ENCODE assay signal across 27 cellular contexts in the genomic region with DNA sequence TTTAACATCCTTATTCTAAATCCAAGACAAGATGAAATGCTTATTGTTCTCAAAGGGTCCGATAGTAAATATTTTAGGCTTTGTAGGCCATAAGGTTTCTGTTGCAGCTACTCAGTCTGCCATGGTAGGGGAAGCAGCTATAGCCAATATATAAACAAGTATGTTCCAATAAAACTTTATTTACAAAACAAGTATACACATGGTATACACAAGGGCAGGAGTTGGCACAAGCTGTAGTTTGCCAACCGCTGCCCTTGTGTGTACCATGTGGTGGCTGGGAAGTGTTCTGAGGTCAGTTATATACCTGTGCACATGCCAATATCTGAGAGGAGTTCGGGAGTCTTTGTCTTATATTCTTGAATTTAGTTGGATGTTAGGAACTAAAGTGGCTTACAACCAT.
"Had no signal": no experiment of that assay in that cellular context is flagged by ENCODE, and none has a peak within 500 bp of the region (broad histone marks: within the 10 kb centered on the region; RNA-seq: fewer than 3 reads in every experiment).

No MANE protein-coding gene starts in this region.

- DNase-seq: colonic mucosa; cortex of kidney; dermis blood vessel endothelial cell; dorsolateral prefrontal cortex; effector CD4-positive, alpha-beta T cell; effector CD8-positive, alpha-beta T cell; effector memory CD4-positive, alpha-beta T cell; effector memory CD8-positive, alpha-beta T cell; endodermal cell; erythroblast; esophagus squamous epithelium; foreskin fibroblast; foreskin keratinocyte; foreskin melanocyte; gastrocnemius medialis; glutamatergic neuron; head of caudate nucleus; heart left ventricle; heart right ventricle had no signal

- H3K79me2 ChIP-seq: hepatocyte had no signal

- H3K36me3 ChIP-seq: colonic mucosa, esophagus muscularis mucosa, esophagus squamous epithelium, gastrocnemius medialis, gastroesophageal sphincter, heart left ventricle, heart right ventricle had no signal

- H3K27ac ChIP-seq: colonic mucosa, coronary artery, dorsolateral prefrontal cortex, epithelial cell of prostate, esophagus muscularis mucosa, esophagus squamous epithelium, foreskin keratinocyte, gastrocnemius medialis, gastroesophageal sphincter, heart left ventricle, heart right ventricle, hepatocyte had no signal

- H3K9me3 ChIP-seq: colonic mucosa, esophagus muscularis mucosa, esophagus squamous epithelium, gastrocnemius medialis, gastroesophageal sphincter, heart left ventricle, heart right ventricle had no signal

- H3K4me1 ChIP-seq: colonic mucosa, esophagus muscularis mucosa, foreskin keratinocyte, gastrocnemius medialis, gastroesophageal sphincter, heart left ventricle, heart right ventricle had no signal

- H2AFZ ChIP-seq: hepatocyte had no signal

- H3K27me3 ChIP-seq: colonic mucosa, dorsolateral prefrontal cortex, esophagus muscularis mucosa, esophagus squamous epithelium, foreskin keratinocyte, gastrocnemius medialis, gastroesophageal sphincter, heart left ventricle, heart right ventricle, hepatocyte had no signal

- H3K4me2 ChIP-seq: hepatocyte had no signal

- H3K4me3 ChIP-seq: colonic mucosa, coronary artery, dorsolateral prefrontal cortex, esophagus muscularis mucosa, esophagus squamous epithelium, gastrocnemius medialis, gastroesophageal sphincter, heart left ventricle, heart right ventricle, hepatocyte had no signal

- ATAC-seq: effector memory CD8-positive, alpha-beta T cell; esophagus mucosa; foreskin keratinocyte; gastrocnemius medialis; gastroesophageal sphincter; heart left ventricle; heart right ventricle had no signal

- FAIRE-seq: endometrium, frontal cortex had no signal
